Comparison of ENCODE assay signal across 1 cellular context in the genomic region with DNA sequence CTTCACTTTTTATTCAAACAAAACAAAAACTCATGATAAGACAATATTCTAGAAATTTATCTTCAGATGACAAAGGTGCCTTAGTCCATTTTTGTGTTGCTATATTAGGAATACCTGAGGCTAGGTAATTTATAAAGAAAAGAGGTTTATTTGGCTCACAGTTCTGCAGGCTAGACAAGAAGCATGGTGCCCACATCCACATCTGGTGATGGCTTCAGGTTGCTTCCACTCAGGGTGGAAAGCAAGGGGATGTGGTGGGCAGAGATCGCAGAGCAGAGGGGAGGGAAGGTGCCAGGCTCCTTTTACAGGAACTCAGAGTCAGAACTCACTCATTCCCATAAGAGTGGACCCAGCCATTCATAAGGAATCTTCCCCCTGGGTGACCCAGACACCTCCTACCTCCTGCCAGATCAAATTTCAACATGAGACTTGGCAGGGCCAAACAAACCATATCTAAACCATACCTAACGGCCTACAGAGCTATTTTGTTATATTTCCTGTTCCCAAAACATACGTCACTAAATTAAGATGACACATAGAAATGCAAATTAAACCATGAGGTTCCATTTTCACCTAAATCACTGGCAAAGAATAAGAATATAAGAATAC.
TF ChIP-seq lines count a peak whose summit lies in the region.

No MANE protein-coding gene starts in this region.

TF ChIP-seq in HepG2, 621 proteins besides CTCF, POLR2A, EP300 and RAD21:
- TF ChIP-seq ZNF766 (CRISPR knock-in tag; IDR thresholded peaks at IDR 0.05; ENCODE audit: borderline replicate concordance), result peak; percentile 91; the same call in 1 of the 2 replicates
- no peak for TF ChIP-seq ZNF550 (CRISPR knock-in tag; IDR thresholded peaks at IDR 0.05; ENCODE audit: borderline replicate concordance)
- 0 out of 2 replicates have a peak, but pooled peaks have one; percentile 5 for TF ChIP-seq NRL (CRISPR knock-in tag; IDR thresholded peaks at IDR 0.05; ENCODE audit: borderline replicate concordance)
